Comparison of ENCODE assay signal across 24 cellular contexts in the genomic region with DNA sequence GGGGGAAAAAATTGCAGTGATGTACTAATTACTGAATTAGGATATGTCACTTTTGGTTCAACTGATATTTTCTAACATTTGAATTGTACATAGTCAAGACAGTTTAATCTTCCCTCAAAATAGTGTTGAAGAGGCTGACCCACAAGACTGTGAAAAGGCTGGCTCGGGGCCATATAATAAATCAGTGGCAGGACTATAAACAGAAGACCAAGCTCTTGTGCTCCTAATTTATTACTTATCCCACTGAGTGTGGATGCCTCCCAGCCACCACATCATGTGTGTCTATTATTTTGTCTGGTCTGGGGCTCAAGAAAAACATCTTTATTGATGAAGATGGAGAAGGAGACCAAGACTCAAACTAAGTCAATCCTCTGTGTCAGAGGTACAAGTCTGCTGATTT.
"Had no signal": no experiment of that assay in that cellular context is flagged by ENCODE, and none has a peak within 500 bp of the region (broad histone marks: within the 10 kb centered on the region; RNA-seq: fewer than 3 reads in every experiment).

No MANE protein-coding gene starts in this region.

- H3K27me3 ChIP-seq: foreskin keratinocyte, hepatocyte, right lobe of liver, spleen, transverse colon had no signal

- DNase-seq: effector CD4-positive, alpha-beta T cell; endodermal cell; foreskin keratinocyte; head of caudate nucleus; kidney; left cardiac atrium; left ventricle myocardium superior; mesendoderm; naive thymus-derived CD4-positive, alpha-beta T cell; nephron progenitor cell; psoas muscle; retina; right lobe of liver; spleen; stimulated activated CD4-positive, alpha-beta T cell treated with anti-CD3 and anti-CD28 coated beads, Interleukin-15, amount 100 ng/mL, for 24 hours; stimulated activated CD4-positive, alpha-beta T cell treated with anti-CD3 and anti-CD28 coated beads, Interleukin-1b, Interleukin-23, amount 100 ng/mL, for 48 hours; stimulated activated CD4-positive, alpha-beta T cell treated with anti-CD3 and anti-CD28 coated beads, Interleukin-4, amount 100 ng/mL, for 24 hours; transverse colon had no signal

- H3K4me1 ChIP-seq: foreskin keratinocyte, parathyroid adenoma, psoas muscle, right lobe of liver, transverse colon had no signal

- H3K9me3 ChIP-seq: psoas muscle, right lobe of liver had no signal

- H3K27ac Mint-ChIP-seq: endodermal cell; naive thymus-derived CD4-positive, alpha-beta T cell; stimulated activated memory B cell treated with anti-CD40 and anti-IgM and Interleukin-4, amounts not matched to agents 10 μg/mL and 1 μg/mL and 100 μg/mL, for 72 hours; stimulated activated naive CD8-positive, alpha-beta T cell treated with anti-CD3 and anti-CD28 coated beads, Interleukin-15, Interleukin-2, amounts not matched to agents 100 ng/mL and 50 ng/mL, for 24 hours had no signal

- ATAC-seq: foreskin keratinocyte; left cardiac atrium; left ventricle myocardium superior; naive thymus-derived CD4-positive, alpha-beta T cell; psoas muscle; stimulated activated memory B cell treated with anti-CD40 and anti-IgM and Interleukin-4, amounts not matched to agents 10 μg/mL and 1 μg/mL and 100 μg/mL, for 72 hours had no signal

- H3K27ac ChIP-seq: coronary artery, foreskin keratinocyte, hepatocyte, parathyroid adenoma, psoas muscle, right lobe of liver, spleen, transverse colon had no signal

- H3K36me3 ChIP-seq: right lobe of liver, transverse colon had no signal

- H3K4me3 ChIP-seq: coronary artery, hepatocyte, lung, psoas muscle, right lobe of liver, spleen, transverse colon had no signal
